In the genomic region with DNA sequence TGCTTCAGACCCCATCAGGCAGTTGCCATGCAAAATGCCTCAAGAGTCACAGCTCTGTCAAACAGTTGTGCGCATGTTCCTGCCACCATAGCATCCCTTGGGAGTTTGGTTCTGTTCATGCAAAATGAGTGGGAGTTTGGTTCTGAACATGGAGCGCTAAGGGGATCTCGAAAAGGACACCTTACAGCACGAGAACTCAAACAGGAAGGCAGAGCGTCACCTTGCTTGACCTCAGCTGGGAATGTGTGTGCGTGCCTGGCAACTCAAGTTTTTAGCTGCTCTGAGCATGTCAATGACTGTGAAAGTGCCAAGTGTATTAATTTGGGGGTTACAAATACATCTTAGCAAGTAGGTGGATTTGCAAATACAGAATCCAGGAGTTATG, we compare ENCODE assay signal across 19 cellular contexts. TPM values are rescaled to one million over a fixed set of nuclear protein-coding genes. Genes with fewer than 3 reads are reported as not detected.
DNase-seq lines count a peak whose midpoint lies in the region; ATAC-seq, FAIRE-seq and TF ChIP-seq lines count a peak whose summit lies in the region.
"Had no signal": no experiment of that assay in that cellular context is flagged by ENCODE, and none has a peak within 500 bp of the region (broad histone marks: within the 10 kb centered on the region; RNA-seq: fewer than 3 reads in every experiment).

No MANE protein-coding gene starts in this region.

- H3K27me3 ChIP-seq in HepG2 (ENCODE audit: control insufficient read depth in 1 of 2, insufficient read depth in 2 of 2, low read length in 2 of 2) (peaks cover 0 to 6% of the 10 kb centered on the region in 2 experiments; a peak in 2 of 5 replicates), right lobe of liver (no peaks in the 10 kb centered on the region), left lung (no peaks in the 10 kb centered on the region), MG63 (no peaks in the 10 kb centered on the region)

- H3K36me3 ChIP-seq in HepG2 (replicated peaks in 1 of 2; ENCODE audit: control insufficient read depth in 1 of 2, insufficient read depth in 2 of 2, low read length in 2 of 2) (no peaks in the 10 kb centered on the region), right lobe of liver (no peaks in the 10 kb centered on the region), left lung (no peaks in the 10 kb centered on the region), MG63 (no peaks in the 10 kb centered on the region), kidney (ENCODE audit: control insufficient read depth in 1 of 2, insufficient read depth in 2 of 2, low read length in 2 of 2) (no peaks in the 10 kb centered on the region)

- H3K27ac ChIP-seq in HepG2 (ENCODE audit: extremely low read length, insufficient read depth, low read length) (no peak overlapping the region), right lobe of liver (no peak overlapping the region), left lung (peak overlapping the region; percentile 8 to 91), kidney (ENCODE audit: low read depth in 2 of 2, low read length in 2 of 2) (no peak overlapping the region)

- intact Hi-C loops in HepG2 (cut with micrococcal nuclease; ENCODE audit: unreplicated experiment) (no loop called here), right lobe of liver (cut with DNase I) (no loop called here), left lung (cut with DNase I) (no loop called here), kidney (cut with DNase I) (no loop called here)

- no peaks in the 10 kb centered on the region for H3K79me2 ChIP-seq in HepG2 (ENCODE audit: insufficient read depth, low read length)

- H3K4me1 ChIP-seq in HepG2 (ENCODE audit: insufficient read depth, low read length) (peaks cover 34% of the 10 kb centered on the region), right lobe of liver (no peaks in the 10 kb centered on the region), left lung (peaks cover 27 to 49% of the 10 kb centered on the region in 2 donors), kidney (ENCODE audit: control insufficient read depth in 1 of 2, insufficient read depth in 1 of 2, low read depth in 1 of 2, low read length in 2 of 2) (peaks cover 18 to 21% of the 10 kb centered on the region in 2 donors)

- no peak for TF ChIP-seq POLR2A in HepG2 (IDR thresholded peaks at IDR 0.05; ENCODE audit: insufficient read depth in 1 of 2, low read depth in 2 of 2, low read length in 2 of 2)
- no peak for TF ChIP-seq POLR2A in right lobe of liver (IDR thresholded peaks at IDR 0.05)

- DNase-seq in HepG2 (ENCODE audit: low spot score) (no peak), right lobe of liver (no peak), dermis blood vessel endothelial cell (peak; percentile 80), left lung (no peak), inferior parietal cortex (ENCODE audit: extremely low spot score) (no peak), MG63 (no peak), NCI-H774 (lab: John Stamatoyannopoulos, UW) (no peak), kidney (no peak)
- DNase-seq: CD4-positive, CD25-positive, alpha-beta regulatory T cell; DMS79; NCI-H146; NCI-H2081 treated with DMSO at 0.1 percent for 48 hours; NCI-H524 had no signal

- no peak for TF ChIP-seq CTCF in HepG2 (CRISPR knock-in tag; IDR thresholded peaks at IDR 0.05)
- TF ChIP-seq CTCF in right lobe of liver (IDR thresholded peaks at IDR 0.05) = no peak
- TF ChIP-seq CTCF in left lung (IDR thresholded peaks at IDR 0.05) = no peak
- no peak for TF ChIP-seq CTCF in kidney (IDR thresholded peaks at IDR 0.05; ENCODE audit: borderline replicate concordance, extremely low read depth, insufficient read depth)

- in situ Hi-C loops in HepG2 (cut with HindIII; ENCODE audit: extremely low pct_ligation_motif_present, low pct_unique_long_range_greater_than_20kb) = no loop called here

- no TSS peak for BruUV-seq in HepG2 (replicated peaks; lab: Mats Ljungman, UMichigan)

- H3K9me3 ChIP-seq in HepG2 (ENCODE audit: low read length) (no peaks in the 10 kb centered on the region), right lobe of liver (no peaks in the 10 kb centered on the region), left lung (no peaks in the 10 kb centered on the region), MG63 (no peaks in the 10 kb centered on the region), kidney (ENCODE audit: control insufficient read depth in 1 of 2, low read length in 2 of 2) (no peaks in the 10 kb centered on the region)

- peak; percentile 34 for FAIRE-seq in HepG2 (lab: Jason Lieb, UNC)
- FAIRE-seq in kidney (lab: Jason Lieb, UNC) = no peak
- FAIRE-seq: GM12878, GM18507, H54 had no signal

- H3K4me3 ChIP-seq in HepG2 (replicated peaks in 1 of 3; ENCODE audit: insufficient read depth in 1 of 3, low read depth in 2 of 3, low read length in 3 of 3) (no peak overlapping the region), right lobe of liver (no peak overlapping the region), left lung (no peak overlapping the region), MG63 (no peak overlapping the region), kidney (ENCODE audit: low read length in 2 of 2) (no peak overlapping the region)
- H3K4me3 ChIP-seq: GM12878 had no signal

- POLR2A ChIA-PET in HepG2 (lab: Yijun Ruan, JAX) = no interaction called here

- H3K9ac ChIP-seq in HepG2 (ENCODE audit: insufficient read depth, low read depth, low read length) (no peak overlapping the region), kidney (ENCODE audit: low read length in 2 of 2) (no peak overlapping the region)

- no peak for ATAC-seq in HepG2
- no peak for ATAC-seq in right lobe of liver
- no peak for ATAC-seq in left lung
- ATAC-seq: GM12878 had no signal

- TF ChIP-seq EP300 in HepG2 (IDR thresholded peaks at IDR 0.05; ENCODE audit: low read depth in 2 of 2, low read length in 2 of 2) (no peak), HepG2 (CRISPR knock-in tag; IDR thresholded peaks at IDR 0.05; ENCODE audit: borderline replicate concordance) (no peak)

- 68% methylated on average over 6 of the region's 6 CpGs for WGBS in HepG2 (ENCODE audit: low lambda C conversion rate)
- 60% methylated on average over 1 of the region's 6 CpGs for WGBS in right lobe of liver (ENCODE audit: insufficient coverage, low coverage, low lambda C conversion rate, missing lambda C conversion rate)

- no peak overlapping the region for H3K4me2 ChIP-seq in HepG2 (ENCODE audit: low read depth, low read length)

- H2AFZ ChIP-seq in HepG2 (ENCODE audit: low read length) = no peak overlapping the region

- CTCF ChIA-PET in HepG2 (lab: Yijun Ruan, JAX; ENCODE audit: low intra/inter-chr PET ratio, low total read pairs) = no interaction called here

- no peaks in the 10 kb centered on the region for H4K20me1 ChIP-seq in HepG2 (ENCODE audit: insufficient read depth, low read length)

- TF ChIP-seq RAD21 in HepG2 (CRISPR knock-in tag; IDR thresholded peaks at IDR 0.05) = no peak

TF ChIP-seq in HepG2, 621 proteins besides CTCF, POLR2A, EP300 and RAD21:
- TF ChIP-seq THRA (CRISPR knock-in tag; IDR thresholded peaks at IDR 0.05; ENCODE audit: borderline replicate concordance) (peak; percentile 16; the same call in 1 of the 2 replicates), ZNF564 (CRISPR knock-in tag; IDR thresholded peaks at IDR 0.05) (no peak), ZNF350 (CRISPR knock-in tag; IDR thresholded peaks at IDR 0.05; ENCODE audit: borderline replicate concordance, low read depth) (no peak)

RNA-seq across cellular contexts. Expression of gene MALL, which starts 16.6 kb away (rescaled TPM):
- total RNA-seq in HepG2 (2016; rRNA removed; fragmentation: Illumina TruSeq; extraction: Trizol) = not detected in 2 replicates
- not detected in 2 replicates for total RNA-seq in HepG2 (2016; cell fraction: cytosol; rRNA removed; fragmentation: Illumina TruSeq; extraction: Trizol; ENCODE audit: low read depth)
- total RNA-seq in HepG2 (2016; cell fraction: insoluble cytoplasmic fraction; rRNA removed; fragmentation: Illumina TruSeq; extraction: Trizol) = not detected in 2 replicates
- total RNA-seq in HepG2 (2016; cell fraction: membrane; rRNA removed; fragmentation: Illumina TruSeq; extraction: Trizol) = not detected in 2 replicates
- total RNA-seq in HepG2 (2016; cell fraction: nucleus; rRNA removed; fragmentation: Illumina TruSeq; extraction: Trizol) = not detected in 2 replicates
- polyA plus RNA-seq in HepG2 (2011; rRNA removed) = not detected in 2 replicates
- not detected in 2 replicates for polyA plus RNA-seq in HepG2 (2011; cell fraction: cytosol; rRNA removed)
- not detected in 2 replicates for polyA plus RNA-seq in HepG2 (2011; cell fraction: nucleus; rRNA removed)
- polyA plus RNA-seq in HepG2 (2012) = not detected in 2 replicates
- polyA plus RNA-seq in HepG2 (2016; cell fraction: cytosol; fragmentation: Illumina TruSeq; extraction: Trizol; ENCODE audit: low read depth) = not detected in 2 replicates
- not detected in 2 replicates for polyA plus RNA-seq in HepG2 (2016; cell fraction: insoluble cytoplasmic fraction; fragmentation: Illumina TruSeq; extraction: Trizol; ENCODE audit: low read depth)
- not detected in 2 replicates for polyA plus RNA-seq in HepG2 (2016; cell fraction: membrane; fragmentation: Illumina TruSeq; extraction: Trizol; ENCODE audit: low read depth)
- polyA plus RNA-seq in HepG2 (2016; cell fraction: nucleus; fragmentation: Illumina TruSeq; extraction: Trizol; ENCODE audit: insufficient read depth, low read depth) = not detected in 2 replicates
- not detected in 2 replicates for polyA minus RNA-seq in HepG2 (2011; rRNA and poly(A)+ RNA removed; ENCODE audit: low replicate concordance)
- polyA minus RNA-seq in HepG2 (2011; cell fraction: cytosol; rRNA and poly(A)+ RNA removed) = not detected in 2 replicates
- polyA minus RNA-seq in HepG2 (2011; cell fraction: nucleus; rRNA and poly(A)+ RNA removed) = not detected in 2 replicates
- total RNA-seq in right lobe of liver = 1 to 10 TPM; 1.1 to 3.1 (median 2.2) TPM
- total RNA-seq in dermis blood vessel endothelial cell = 39.3 and 52.5 TPM in 2 replicates
- 100 to 1,000 TPM; 105 to 288 TPM for total RNA-seq in left lung
- total RNA-seq in MG63 (2014; rRNA removed; shearing (Covaris generic); ENCODE audit: low replicate concordance) = not detected in 2 replicates
- 26.2 TPM for total RNA-seq in kidney
- 9.7 TPM for polyA plus RNA-seq in kidney (ENCODE audit: insufficient read depth, low read depth, low replicate concordance)
- total RNA-seq: LHCN-M2, OCI-LY7 had no signal
- polyA plus RNA-seq: GM12878, IgD-negative memory B cell had no signal

Comparison
In these comparisons a context has a peak if more than half of its experiments do, and no peak if none do; other contexts are left out.
1. H3K27ac ChIP-seq: peak in left lung (2 of 2); none in HepG2 (single experiment), right lobe of liver (0 of 3) and kidney (0 of 2).